Comparison of ENCODE assay signal across 8 cellular contexts in genomic region chr4:153151535-153152452, GRCh38. TPM values are rescaled to one million over a fixed set of nuclear protein-coding genes. Genes with fewer than 3 reads are reported as not detected.
DNase-seq lines count a peak whose midpoint lies in the region; ATAC-seq, FAIRE-seq and TF ChIP-seq lines count a peak whose summit lies in the region.

No MANE protein-coding gene starts in this region.

- peaks cover 24% of the 10 kb centered on the region for H3K4me1 Mint-ChIP-seq in activated CD8-positive, alpha-beta memory T cell treated with anti-CD3 and anti-CD28 coated beads, Interleukin-2, amount 10 ng/mL, durations not matched to agents 7 days and 5 days

- CTCF ChIA-PET in activated CD8-positive, alpha-beta memory T cell treated with anti-CD3 and anti-CD28 coated beads, Interleukin-2, amount 10 ng/mL, durations not matched to agents 7 days and 5 days (lab: Charles Lee), result interaction anchor here (1.0 to 2.1 kb wide), 2 partner anchors 9 to 10 kb away, joined by 3 to 11 read pairs; no protein-coding TSS in a partner anchor

- H3K4me3 Mint-ChIP-seq in activated CD8-positive, alpha-beta memory T cell treated with anti-CD3 and anti-CD28 coated beads, Interleukin-2, amount 10 ng/mL, durations not matched to agents 7 days and 5 days, result no peak overlapping the region

- in situ Hi-C loops in astrocyte of the cerebellum (cut with HindIII; ENCODE audit: low sequenced_read_pairs), result no loop called here

- no peaks in the 10 kb centered on the region for H3K9me3 Mint-ChIP-seq in activated CD8-positive, alpha-beta memory T cell treated with anti-CD3 and anti-CD28 coated beads, Interleukin-2, amount 10 ng/mL, durations not matched to agents 7 days and 5 days (ENCODE audit: low read depth)

- ATAC-seq in HG02973 (IDR thresholded peaks at IDR 0.05; ENCODE audit: unreplicated experiment) (peak; percentile 48), GM21529 (IDR thresholded peaks at IDR 0.05; ENCODE audit: unreplicated experiment) (no peak)
- ATAC-seq in activated CD8-positive, alpha-beta memory T cell treated with anti-CD3 and anti-CD28 coated beads, Interleukin-2, amount 10 ng/mL, durations not matched to agents 7 days and 5 days, result no peak

- peak overlapping the region; percentile 50 for H3K4me3 ChIP-seq in astrocyte of the cerebellum (ENCODE audit: low read depth, low read length)

- TF ChIP-seq CTCF in D721Med (IDR thresholded peaks at IDR 0.05; ENCODE audit: insufficient read depth, missing control alignments) (no peak), astrocyte of the cerebellum (IDR thresholded peaks at IDR 0.05; ENCODE audit: low read depth, low read length, missing control alignments) (no peak)

- H3K27me3 Mint-ChIP-seq in activated CD8-positive, alpha-beta memory T cell treated with anti-CD3 and anti-CD28 coated beads, Interleukin-2, amount 10 ng/mL, durations not matched to agents 7 days and 5 days, result peaks cover 85% of the 10 kb centered on the region

- DNase-seq in D721Med (ENCODE audit: insufficient read length, low spot score), result peak; percentile 44
- peak; percentile 81 to 92 for DNase-seq in NCI-H526 (lab: John Stamatoyannopoulos, UW)
- DNase-seq in astrocyte of the cerebellum (ENCODE audit: low read depth), result peak; percentile 43
- DNase-seq in iris pigment epithelial cell (ENCODE audit: low read depth), result peak; percentile 82
- DNase-seq in stimulated activated CD4-positive, alpha-beta T cell treated with anti-CD3 and anti-CD28 coated beads, Interleukin-15, amount 100 ng/mL, for 24 hours, result peak; percentile 69
- DNase-seq in activated CD8-positive, alpha-beta memory T cell treated with anti-CD3 and anti-CD28 coated beads, Interleukin-2, amount 10 ng/mL, durations not matched to agents 7 days and 5 days, result no peak

- no peaks in the 10 kb centered on the region for H3K36me3 Mint-ChIP-seq in activated CD8-positive, alpha-beta memory T cell treated with anti-CD3 and anti-CD28 coated beads, Interleukin-2, amount 10 ng/mL, durations not matched to agents 7 days and 5 days

- no peak for FAIRE-seq in D721Med (lab: Jason Lieb, UNC)

- no peak overlapping the region for H3K27ac Mint-ChIP-seq in activated CD8-positive, alpha-beta memory T cell treated with anti-CD3 and anti-CD28 coated beads, Interleukin-2, amount 10 ng/mL, durations not matched to agents 7 days and 5 days

RNA-seq across cellular contexts. Expression of gene TRIM2, which starts 52.4 kb away (rescaled TPM):
- not detected for total RNA-seq in activated CD8-positive, alpha-beta memory T cell treated with anti-CD3 and anti-CD28 coated beads, Interleukin-2, amount 10 ng/mL, durations not matched to agents 7 days and 5 days
